Comparison of ENCODE assay signal across 1 cellular context in the genomic region with DNA sequence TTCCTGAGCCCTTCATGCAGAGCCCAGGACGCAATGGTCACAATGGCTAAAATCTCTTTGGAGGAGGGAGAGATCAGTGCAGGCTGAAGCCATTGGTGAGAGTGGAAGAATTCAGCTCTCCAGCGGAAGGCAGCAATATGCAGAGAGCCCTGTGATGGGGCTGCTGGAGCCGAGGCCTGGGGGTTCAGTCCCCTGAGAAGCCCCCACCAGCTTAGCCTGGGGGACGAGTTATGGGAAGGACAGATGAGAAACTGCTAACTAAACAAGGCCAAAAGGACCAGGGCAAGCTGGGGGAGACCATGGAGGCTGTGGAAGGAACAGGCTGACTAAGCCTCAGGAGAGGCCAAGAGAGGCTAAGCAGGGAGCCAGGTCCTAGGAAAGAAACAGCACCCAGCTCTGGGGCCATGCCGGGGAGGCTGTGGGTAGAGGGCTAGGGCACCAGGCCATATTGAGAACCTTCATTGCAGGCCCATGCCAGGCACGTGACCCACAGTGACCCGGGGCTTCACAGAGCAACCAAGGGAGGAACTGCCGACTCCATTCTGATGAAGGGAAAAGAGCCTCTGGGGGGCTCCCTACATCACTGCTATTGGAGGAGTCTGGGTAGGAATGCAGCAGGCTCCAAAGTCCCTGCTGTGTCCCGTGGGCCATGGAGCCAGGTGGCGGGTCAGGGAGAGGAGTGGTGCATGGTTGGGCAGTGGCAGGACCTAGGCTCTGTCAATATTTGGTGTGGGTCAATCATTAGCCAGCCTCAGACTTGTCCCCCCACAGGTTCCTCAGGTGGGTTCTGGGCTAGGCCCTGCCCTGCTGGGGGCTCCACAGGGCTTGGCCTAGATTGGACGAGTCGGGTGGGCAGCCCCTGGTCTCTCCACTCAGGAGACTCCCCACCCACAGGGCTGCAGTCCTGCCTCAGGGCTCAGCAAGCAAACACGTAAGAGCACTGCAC.
TF ChIP-seq lines count a peak whose summit lies in the region.

No MANE protein-coding gene starts in this region.

TF ChIP-seq in HepG2, 621 proteins besides CTCF, POLR2A, EP300 and RAD21 (continued from another document and continues in another):
- TF ChIP-seq ZNF782 (CRISPR knock-in tag; IDR thresholded peaks at IDR 0.05; ENCODE audit: borderline replicate concordance) (peak; percentile 64; the same call in 1 of the 2 replicates), ZBTB3 (CRISPR knock-in tag; IDR thresholded peaks at IDR 0.05; ENCODE audit: borderline replicate concordance, low read depth) (0 out of 2 replicates have a peak, but pooled peaks have one; percentile 83), ELF1 (CRISPR knock-in tag; IDR thresholded peaks at IDR 0.05) (peak; percentile 36; the same call in 1 of the 2 replicates), ISL2 (CRISPR knock-in tag; IDR thresholded peaks at IDR 0.05) (peak; percentile 79; the same call in 1 of the 2 replicates), ZBTB10 (CRISPR knock-in tag; IDR thresholded peaks at IDR 0.05; ENCODE audit: borderline replicate concordance) (peak; percentile 63; the same call in 1 of the 2 replicates), KLF16 (CRISPR knock-in tag; IDR thresholded peaks at IDR 0.05) (peak in 1 of 2 experiments; percentile 90; a peak in 2 of 4 replicates), FOXA1 (IDR thresholded peaks at IDR 0.05) (peak; percentile 35; the same call in 1 of the 2 replicates), FOXA1 (CRISPR knock-in tag; IDR thresholded peaks at IDR 0.05) (peak; percentile 93), E2F5 (CRISPR knock-in tag; conservative IDR thresholded peaks at IDR 0.05) (no peak), CEBPB (IDR thresholded peaks at IDR 0.05; ENCODE audit: borderline replicate concordance, low read depth, low read length) (0 out of 2 replicates have a peak, but pooled peaks have one; percentile 19), ZNF616 (CRISPR knock-in tag; IDR thresholded peaks at IDR 0.05; ENCODE audit: low read depth) (peak; percentile 89; the same call in 1 of the 2 replicates), SIX4 (CRISPR knock-in tag; IDR thresholded peaks at IDR 0.05) (peak; percentile 84; the same call in 1 of the 2 replicates), ZSCAN31 (CRISPR knock-in tag; IDR thresholded peaks at IDR 0.05; ENCODE audit: low read depth) (peak; percentile 90; the same call in 1 of the 2 replicates), ZNF784 (CRISPR knock-in tag; IDR thresholded peaks at IDR 0.05; ENCODE audit: borderline replicate concordance) (peak; percentile 90; the same call in 1 of the 2 replicates), MEIS1 (CRISPR knock-in tag; IDR thresholded peaks at IDR 0.05; ENCODE audit: borderline replicate concordance) (peak; percentile 98), NONO (IDR thresholded peaks at IDR 0.05) (no peak), NONO (CRISPR knock-in tag; conservative IDR thresholded peaks at IDR 0.05) (peak; percentile 99), DZIP1 (CRISPR knock-in tag; IDR thresholded peaks at IDR 0.05) (no peak), CAMTA2 (CRISPR knock-in tag; IDR thresholded peaks at IDR 0.05; ENCODE audit: borderline replicate concordance) (peak; percentile 48; the same call in 1 of the 2 replicates), ZNF136 (CRISPR knock-in tag; IDR thresholded peaks at IDR 0.05; ENCODE audit: low read depth) (peak; percentile 89; the same call in 1 of the 2 replicates), CCAR2 (optimal IDR thresholded peaks at IDR 0.05; ENCODE audit: low read depth, low read length) (peak; percentile 44), ATF7 (IDR thresholded peaks at IDR 0.05) (no peak), ATF7 (CRISPR knock-in tag; IDR thresholded peaks at IDR 0.05) (no peak; the same call in 1 of the 2 replicates), ZFP90 (CRISPR knock-in tag; IDR thresholded peaks at IDR 0.05; ENCODE audit: borderline replicate concordance) (peak; percentile 82; the same call in 1 of the 2 replicates), ZSCAN22 (CRISPR knock-in tag; IDR thresholded peaks at IDR 0.05) (0 out of 2 replicates have a peak, but pooled peaks have one; percentile 66), ZNF44 (CRISPR knock-in tag; IDR thresholded peaks at IDR 0.05) (peak; percentile 28; the same call in 1 of the 2 replicates), CHD2 (IDR thresholded peaks at IDR 0.05; ENCODE audit: low read depth, low read length) (peak; percentile 48; the same call in 1 of the 2 replicates), NFIB (CRISPR knock-in tag; IDR thresholded peaks at IDR 0.05; ENCODE audit: borderline replicate concordance) (no peak), RXRB (CRISPR knock-in tag; IDR thresholded peaks at IDR 0.05; ENCODE audit: borderline replicate concordance) (peak; percentile 95)
- TF ChIP-seq, protein P1, sequence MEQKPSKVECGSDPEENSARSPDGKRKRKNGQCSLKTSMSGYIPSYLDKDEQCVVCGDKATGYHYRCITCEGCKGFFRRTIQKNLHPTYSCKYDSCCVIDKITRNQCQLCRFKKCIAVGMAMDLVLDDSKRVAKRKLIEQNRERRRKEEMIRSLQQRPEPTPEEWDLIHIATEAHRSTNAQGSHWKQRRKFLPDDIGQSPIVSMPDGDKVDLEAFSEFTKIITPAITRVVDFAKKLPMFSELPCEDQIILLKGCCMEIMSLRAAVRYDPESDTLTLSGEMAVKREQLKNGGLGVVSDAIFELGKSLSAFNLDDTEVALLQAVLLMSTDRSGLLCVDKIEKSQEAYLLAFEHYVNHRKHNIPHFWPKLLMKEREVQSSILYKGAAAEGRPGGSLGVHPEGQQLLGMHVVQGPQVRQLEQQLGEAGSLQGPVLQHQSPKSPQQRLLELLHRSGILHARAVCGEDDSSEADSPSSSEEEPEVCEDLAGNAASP (CRISPR knock-in tag; IDR thresholded peaks at IDR 0.05; ENCODE audit: borderline replicate concordance), result peak; percentile 71
- TF ChIP-seq, protein P2, sequence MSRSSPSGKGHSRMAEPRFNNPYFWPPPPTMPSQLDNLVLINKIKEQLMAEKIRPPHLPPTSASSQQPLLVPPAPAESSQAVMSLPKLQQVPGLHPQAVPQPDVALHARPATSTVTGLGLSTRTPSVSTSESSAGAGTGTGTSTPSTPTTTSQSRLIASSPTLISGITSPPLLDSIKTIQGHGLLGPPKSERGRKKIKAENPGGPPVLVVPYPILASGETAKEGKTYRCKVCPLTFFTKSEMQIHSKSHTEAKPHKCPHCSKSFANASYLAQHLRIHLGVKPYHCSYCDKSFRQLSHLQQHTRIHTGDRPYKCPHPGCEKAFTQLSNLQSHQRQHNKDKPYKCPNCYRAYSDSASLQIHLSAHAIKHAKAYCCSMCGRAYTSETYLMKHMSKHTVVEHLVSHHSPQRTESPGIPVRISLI (CRISPR knock-in tag; IDR thresholded peaks at IDR 0.05; ENCODE audit: borderline replicate concordance), result peak; percentile 78
- TF ChIP-seq, protein P3, sequence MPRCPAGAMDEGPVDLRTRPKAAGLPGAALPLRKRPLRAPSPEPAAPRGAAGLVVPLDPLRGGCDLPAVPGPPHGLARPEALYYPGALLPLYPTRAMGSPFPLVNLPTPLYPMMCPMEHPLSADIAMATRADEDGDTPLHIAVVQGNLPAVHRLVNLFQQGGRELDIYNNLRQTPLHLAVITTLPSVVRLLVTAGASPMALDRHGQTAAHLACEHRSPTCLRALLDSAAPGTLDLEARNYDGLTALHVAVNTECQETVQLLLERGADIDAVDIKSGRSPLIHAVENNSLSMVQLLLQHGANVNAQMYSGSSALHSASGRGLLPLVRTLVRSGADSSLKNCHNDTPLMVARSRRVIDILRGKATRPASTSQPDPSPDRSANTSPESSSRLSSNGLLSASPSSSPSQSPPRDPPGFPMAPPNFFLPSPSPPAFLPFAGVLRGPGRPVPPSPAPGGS (CRISPR knock-in tag; IDR thresholded peaks at IDR 0.05), result peak; percentile 89
- TF ChIP-seq, protein P4, sequence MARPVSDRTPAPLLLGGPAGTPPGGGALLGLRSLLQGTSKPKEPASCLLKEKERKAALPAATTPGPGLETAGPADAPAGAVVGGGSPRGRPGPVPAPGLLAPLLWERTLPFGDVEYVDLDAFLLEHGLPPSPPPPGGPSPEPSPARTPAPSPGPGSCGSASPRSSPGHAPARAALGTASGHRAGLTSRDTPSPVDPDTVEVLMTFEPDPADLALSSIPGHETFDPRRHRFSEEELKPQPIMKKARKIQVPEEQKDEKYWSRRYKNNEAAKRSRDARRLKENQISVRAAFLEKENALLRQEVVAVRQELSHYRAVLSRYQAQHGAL (CRISPR knock-in tag; IDR thresholded peaks at IDR 0.05; ENCODE audit: not compliant biosample characterization), result no peak
- TF ChIP-seq, protein P5, sequence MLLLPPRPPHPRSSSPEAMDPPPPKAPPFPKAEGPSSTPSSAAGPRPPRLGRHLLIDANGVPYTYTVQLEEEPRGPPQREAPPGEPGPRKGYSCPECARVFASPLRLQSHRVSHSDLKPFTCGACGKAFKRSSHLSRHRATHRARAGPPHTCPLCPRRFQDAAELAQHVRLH (CRISPR knock-in tag; IDR thresholded peaks at IDR 0.05; ENCODE audit: borderline replicate concordance, low read depth), result peak; percentile 97; the same call in 1 of the 2 replicates
- TF ChIP-seq, protein P6, sequence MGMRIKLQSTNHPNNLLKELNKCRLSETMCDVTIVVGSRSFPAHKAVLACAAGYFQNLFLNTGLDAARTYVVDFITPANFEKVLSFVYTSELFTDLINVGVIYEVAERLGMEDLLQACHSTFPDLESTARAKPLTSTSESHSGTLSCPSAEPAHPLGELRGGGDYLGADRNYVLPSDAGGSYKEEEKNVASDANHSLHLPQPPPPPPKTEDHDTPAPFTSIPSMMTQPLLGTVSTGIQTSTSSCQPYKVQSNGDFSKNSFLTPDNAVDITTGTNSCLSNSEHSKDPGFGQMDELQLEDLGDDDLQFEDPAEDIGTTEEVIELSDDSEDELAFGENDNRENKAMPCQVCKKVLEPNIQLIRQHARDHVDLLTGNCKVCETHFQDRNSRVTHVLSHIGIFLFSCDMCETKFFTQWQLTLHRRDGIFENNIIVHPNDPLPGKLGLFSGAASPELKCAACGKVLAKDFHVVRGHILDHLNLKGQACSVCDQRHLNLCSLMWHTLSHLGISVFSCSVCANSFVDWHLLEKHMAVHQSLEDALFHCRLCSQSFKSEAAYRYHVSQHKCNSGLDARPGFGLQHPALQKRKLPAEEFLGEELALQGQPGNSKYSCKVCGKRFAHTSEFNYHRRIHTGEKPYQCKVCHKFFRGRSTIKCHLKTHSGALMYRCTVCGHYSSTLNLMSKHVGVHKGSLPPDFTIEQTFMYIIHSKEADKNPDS (CRISPR knock-in tag; IDR thresholded peaks at IDR 0.05), result no peak
